ENCODE assay signal across 8 cellular contexts in genomic region chr14:21557084-21557901, GRCh38. TPM values are rescaled to one million over a fixed set of nuclear protein-coding genes. Genes with fewer than 3 reads are reported as not detected.
DNase-seq lines count a peak whose midpoint lies in the region; ATAC-seq and TF ChIP-seq lines count a peak whose summit lies in the region.

No MANE protein-coding gene starts in this region.

- H3K27me3 Mint-ChIP-seq in activated naive CD8-positive, alpha-beta T cell: no peaks in the 10 kb centered on the region

- H3K4me1 Mint-ChIP-seq in activated naive CD8-positive, alpha-beta T cell (ENCODE audit: low read depth): peaks cover 5% of the 10 kb centered on the region

- H3K4me3 Mint-ChIP-seq in activated naive CD8-positive, alpha-beta T cell: peak overlapping the region; percentile 33

- H3K36me3 Mint-ChIP-seq in activated naive CD8-positive, alpha-beta T cell: no peaks in the 10 kb centered on the region

- no peaks in the 10 kb centered on the region for H3K9me3 Mint-ChIP-seq in activated naive CD8-positive, alpha-beta T cell (ENCODE audit: low read depth)

- TF ChIP-seq POLR2A in NB4 (IDR thresholded peaks at IDR 0.05; ENCODE audit: extremely low read depth, insufficient read length): no peak

- H3K27ac ChIP-seq in temporal lobe (ENCODE audit: low read depth, low read length): peak overlapping the region; percentile 59

- H3K4me3 ChIP-seq in GM12864 (ENCODE audit: low read depth, low read length) (no peak overlapping the region), NB4 (ENCODE audit: low read depth, low read length) (no peak overlapping the region)

- peak; percentile 45 for TF ChIP-seq CTCF in GM12864 (IDR thresholded peaks at IDR 0.05; ENCODE audit: low read depth, low read length, missing control alignments)
- TF ChIP-seq CTCF in NB4 (IDR thresholded peaks at IDR 0.05; ENCODE audit: low read depth, low read length): peak; percentile 47
- TF ChIP-seq CTCF in omental fat pad (IDR thresholded peaks at IDR 0.05): peak in 1 of 3 donors; percentile 31

- peak; percentile 73 for DNase-seq in GM12864 (ENCODE audit: low read depth)
- DNase-seq in NB4 (ENCODE audit: low read depth): peak; percentile 90
- DNase-seq in SK-N-DZ (ENCODE audit: low spot score): peak; percentile 84
- peak; percentile 88 for DNase-seq in glomerular endothelial cell (ENCODE audit: extremely low read depth, low read depth, low spot score)
- DNase-seq in omental fat pad (ENCODE audit: low spot score): peak; percentile 90

- H3K27ac Mint-ChIP-seq in activated naive CD8-positive, alpha-beta T cell: peak overlapping the region; percentile 34

- peak; percentile 88 for ATAC-seq in omental fat pad (ENCODE audit: low FRiP score)
- ATAC-seq in HG03521 (IDR thresholded peaks at IDR 0.05; ENCODE audit: unreplicated experiment): no peak

RNA-seq across cellular contexts. Expression of gene OR10G3, which starts 22.6 kb away (rescaled TPM):
- not detected in 2 replicates for polyA plus RNA-seq in SK-N-DZ (2014; cell fraction: cytosol; rRNA removed)
- not detected in 2 replicates for polyA plus RNA-seq in SK-N-DZ (2014; cell fraction: nucleus; rRNA removed)
- total RNA-seq in glomerular endothelial cell: not detected in 2 replicates
- total RNA-seq in omental fat pad: not detected
- not detected for total RNA-seq in temporal lobe

RNA-seq across cellular contexts. Expression of gene SALL2, which starts 31.1 kb away (rescaled TPM):
- polyA plus RNA-seq in SK-N-DZ (2014; cell fraction: cytosol; rRNA removed): 27.4 and 27.5 TPM in 2 replicates
- 6.1 and 11.7 TPM in 2 replicates for polyA plus RNA-seq in SK-N-DZ (2014; cell fraction: nucleus; rRNA removed)
- total RNA-seq in glomerular endothelial cell: 2.9 and 4.6 TPM in 2 replicates
- total RNA-seq in omental fat pad: 1 to 10 TPM; 1.7 to 5.3 (median 3.9) TPM
- 26.3 TPM for total RNA-seq in temporal lobe

RNA-seq across cellular contexts. Expression of gene METTL3, which starts 46.2 kb away (rescaled TPM):
- 118 and 119 TPM in 2 replicates for polyA plus RNA-seq in SK-N-DZ (2014; cell fraction: cytosol; rRNA removed)
- polyA plus RNA-seq in SK-N-DZ (2014; cell fraction: nucleus; rRNA removed): 493 and 536 TPM in 2 replicates
- 45.0 and 49.8 TPM in 2 replicates for total RNA-seq in glomerular endothelial cell
- total RNA-seq in omental fat pad: 10 to 100 TPM; 39.5 to 71.4 (median 47.4) TPM
- total RNA-seq in temporal lobe: 46.7 TPM
